In the genomic region with DNA sequence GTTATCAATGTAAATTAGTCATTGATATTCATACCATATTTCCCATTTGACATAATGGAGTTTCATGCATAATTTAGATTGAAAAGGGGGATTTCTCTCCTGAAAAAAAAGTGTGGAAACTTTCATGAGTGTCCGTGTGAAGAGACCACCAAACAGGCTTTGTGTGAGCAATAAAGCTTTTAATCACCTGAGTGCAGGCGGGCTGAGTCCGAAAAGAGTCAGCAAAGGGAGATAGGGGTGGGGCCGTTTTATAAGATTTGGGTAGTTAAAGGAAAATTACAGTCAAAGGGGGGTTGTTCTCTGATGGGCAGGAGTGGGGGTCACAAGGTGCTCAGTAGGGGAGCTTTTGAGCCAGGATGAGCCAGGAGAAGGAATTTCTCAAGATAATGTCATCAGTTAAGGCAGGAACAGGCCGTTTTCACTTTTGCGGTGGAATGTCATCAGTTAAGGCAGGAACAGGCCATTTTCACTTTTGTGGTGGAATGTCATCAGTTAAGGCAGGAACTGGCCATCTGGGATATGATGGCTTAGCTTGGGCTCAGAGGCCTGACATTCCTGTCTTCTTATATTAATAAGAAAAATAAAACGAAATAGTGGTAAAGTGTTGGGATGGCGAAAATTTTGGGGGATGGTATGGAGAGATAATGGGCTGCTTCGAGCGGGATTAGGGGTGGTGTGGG, we compare ENCODE assay signal across 8 cellular contexts. TPM values are rescaled to one million over a fixed set of nuclear protein-coding genes. Genes with fewer than 3 reads are reported as not detected.
DNase-seq lines count a peak whose midpoint lies in the region; ATAC-seq and TF ChIP-seq lines count a peak whose summit lies in the region.
"Not testable (repeated sequence)": the region's sequence is repeated elsewhere in the genome, so short reads cannot be mapped to it uniquely, and the experiment has no call there.

No MANE protein-coding gene starts in this region.

- not testable (repeated sequence) for H3K79me2 ChIP-seq in Karpas-422 (ENCODE audit: low read length); mammary epithelial cell (ENCODE audit: insufficient read depth, low read length); neural cell (replicated peaks; ENCODE audit: insufficient read depth, low read length)

- H3K27ac Mint-ChIP-seq in CD8-positive, alpha-beta memory T cell; T-cell; activated T-cell treated with anti-CD3 and anti-CD28 coated beads, Interleukin-2, amount 50 U/mL, for 24 hours: not testable (repeated sequence)

- H2AFZ ChIP-seq in Karpas-422 (ENCODE audit: low read length); mammary epithelial cell (ENCODE audit: low read depth, low read length); neural cell (ENCODE audit: low read depth, low read length): not testable (repeated sequence)

- peak overlapping the region; percentile 88 for H3K27ac ChIP-seq in CD8-positive, alpha-beta memory T cell (ENCODE audit: low read depth, low read length)
- H3K27ac ChIP-seq in Karpas-422 (ENCODE audit: low read length) (peak overlapping the region; percentile 80), iPS-18a (ENCODE audit: low read length) (peak overlapping the region; percentile 88), transverse colon (peak overlapping the region in 3 of 4 donors; percentile 15 to 55 (median 24))
- H3K27ac ChIP-seq in mammary epithelial cell (ENCODE audit: insufficient read depth, low read depth, low read length); neural cell (ENCODE audit: low read length): not testable (repeated sequence)

- not testable (repeated sequence) for ATAC-seq in T-cell (replicated peaks in 1 of 4)

- peak overlapping the region; percentile 57 for H3K9ac ChIP-seq in Karpas-422 (ENCODE audit: low read length)
- H3K9ac ChIP-seq in mammary epithelial cell (ENCODE audit: insufficient read depth, low read length); neural cell (ENCODE audit: low read length): not testable (repeated sequence)
- H3K9ac ChIP-seq in iPS-18a (ENCODE audit: low read length): peak overlapping the region; percentile 61

- not testable (repeated sequence) for H3K9me3 Mint-ChIP-seq in CD8-positive, alpha-beta memory T cell; T-cell; activated T-cell treated with anti-CD3 and anti-CD28 coated beads, Interleukin-2, amount 50 U/mL, for 24 hours

- TF ChIP-seq POLR2A in transverse colon (IDR thresholded peaks at IDR 0.05): not testable (repeated sequence)

- not testable (repeated sequence) for H3K4me3 ChIP-seq in CD8-positive, alpha-beta memory T cell (ENCODE audit: low read length); mammary epithelial cell (replicated peaks in 1 of 3; ENCODE audit: insufficient read depth in 1 of 3, low read depth in 2 of 3, low read length in 3 of 3); transverse colon
- H3K4me3 ChIP-seq in Karpas-422 (ENCODE audit: low read length) (peak overlapping the region; percentile 56; the same call in 1 of the 2 replicates), iPS-18a (ENCODE audit: low read length) (peak overlapping the region; percentile 46), neural cell (ENCODE audit: low read length) (peak overlapping the region; percentile 54)

- in situ Hi-C loops in mammary epithelial cell (cut with MboI; ENCODE audit: low sequenced_read_pairs in 2 of 2): not testable (repeated sequence)
- in situ Hi-C loops in transverse colon (cut with MboI; ENCODE audit: low pct_ligation_motif_present in 1 of 4, low pct_unique_long_range_greater_than_20kb in 1 of 4, low sequenced_read_pairs in 3 of 4): loop anchor here in 3 of 4 donors (10.0 to 25.0 kb wide), 2 partner anchors 166 to 274 kb away; no protein-coding TSS in a partner anchor

- not testable (repeated sequence) for H3F3A ChIP-seq in neural cell (ENCODE audit: insufficient read depth, low read length, poor library complexity, severe bottlenecking)

- not testable (repeated sequence) for H4K20me1 ChIP-seq in Karpas-422 (ENCODE audit: insufficient read depth, low read depth, low read length); mammary epithelial cell (ENCODE audit: insufficient read depth, low read length); neural cell (ENCODE audit: insufficient read depth)

- H3K4me1 ChIP-seq in CD8-positive, alpha-beta memory T cell (ENCODE audit: insufficient read depth, low read length): peaks cover 75% of the 10 kb centered on the region
- H3K4me1 ChIP-seq in Karpas-422 (ENCODE audit: low read length): peaks cover 42% of the 10 kb centered on the region
- peaks cover 35% of the 10 kb centered on the region for H3K4me1 ChIP-seq in mammary epithelial cell (ENCODE audit: insufficient read depth, low read length)
- H3K4me1 ChIP-seq in iPS-18a (ENCODE audit: control insufficient read depth, low read depth, low read length): peaks cover 32% of the 10 kb centered on the region
- not testable (repeated sequence) for H3K4me1 ChIP-seq in transverse colon

- H3K9me3 ChIP-seq in CD8-positive, alpha-beta memory T cell (ENCODE audit: low read length); Karpas-422 (ENCODE audit: low read length); mammary epithelial cell (replicated peaks; ENCODE audit: insufficient read depth, low read length); iPS-18a (ENCODE audit: control insufficient read depth, low read depth, low read length); neural cell (ENCODE audit: low read length); transverse colon: not testable (repeated sequence)

- not testable (repeated sequence) for TF ChIP-seq RAD21 in neural cell (conservative IDR thresholded peaks at IDR 0.05)

- H3K27me3 Mint-ChIP-seq in CD8-positive, alpha-beta memory T cell; T-cell; activated T-cell treated with anti-CD3 and anti-CD28 coated beads, Interleukin-2, amount 50 U/mL, for 24 hours: not testable (repeated sequence)

- dilution Hi-C loops in mammary epithelial cell (cut with HindIII; ENCODE audit: low sequenced_read_pairs): not testable (repeated sequence)

- WGBS in mammary epithelial cell (ENCODE audit: low coverage, missing lambda C conversion rate): 85% methylated on average over 10 of the region's 10 CpGs
- WGBS in transverse colon (ENCODE audit: low coverage in 1 of 2), 2 donors: 78 to 89% methylated on average over 8 to 10 of the region's 10 CpGs

- peaks cover 27 to 37% (median 27%) of the 10 kb centered on the region in 3 donors for H3K4me1 Mint-ChIP-seq in CD8-positive, alpha-beta memory T cell
- peaks cover 36 to 41% (median 38%) of the 10 kb centered on the region in 3 donors for H3K4me1 Mint-ChIP-seq in T-cell
- H3K4me1 Mint-ChIP-seq in activated T-cell treated with anti-CD3 and anti-CD28 coated beads, Interleukin-2, amount 50 U/mL, for 24 hours (ENCODE audit: low read depth): peaks cover 26% of the 10 kb centered on the region

- H3K27me3 ChIP-seq in CD8-positive, alpha-beta memory T cell (ENCODE audit: insufficient read depth, low read length, poor library complexity, severe bottlenecking); Karpas-422 (ENCODE audit: low read length); mammary epithelial cell (ENCODE audit: insufficient read depth, low read length); iPS-18a (ENCODE audit: control insufficient read depth, insufficient read depth, low read length); neural cell (ENCODE audit: insufficient read depth, low read depth, low read length); transverse colon: not testable (repeated sequence)

- TF ChIP-seq EP300 in neural cell (conservative IDR thresholded peaks at IDR 0.05; ENCODE audit: poor library complexity, severe bottlenecking); transverse colon (IDR thresholded peaks at IDR 0.05; ENCODE audit: low read depth): not testable (repeated sequence)

- BruUV-seq in mammary epithelial cell (replicated peaks; lab: Mats Ljungman, UMichigan): not testable (repeated sequence)

- CTCF ChIA-PET in CD8-positive, alpha-beta memory T cell (lab: Charles Lee): interaction anchor here (1.1 to 4.0 kb wide), 10 partner anchors 10 to 86 kb away, joined by 3 to 19 read pairs (median 4); partner anchors contain the start of gene CMTM7
- CTCF ChIA-PET in T-cell (lab: Charles Lee): interaction anchor here in 1 of 2 donors (1.3 to 1.6 kb wide), 2 partner anchors 32 to 46 kb away, joined by 4 to 7 read pairs; no protein-coding TSS in a partner anchor
- CTCF ChIA-PET in mammary epithelial cell (lab: Charles Lee; ENCODE audit: low non-redundant PET): interaction anchor here (0.7 kb wide), 1 partner anchor 750 kb away, joined by 10 read pairs; no protein-coding TSS in a partner anchor

- H3K4me2 ChIP-seq in Karpas-422 (ENCODE audit: low read depth, low read length, poor library complexity, severe bottlenecking): peak overlapping the region; percentile 72
- H3K4me2 ChIP-seq in mammary epithelial cell (ENCODE audit: insufficient read depth, low read depth, low read length): peak overlapping the region; percentile 48
- peak overlapping the region; percentile 58 for H3K4me2 ChIP-seq in neural cell (ENCODE audit: low read length)

- H3K36me3 Mint-ChIP-seq in CD8-positive, alpha-beta memory T cell: peaks cover 2 to 13% (median 6%) of the 10 kb centered on the region in 3 donors
- H3K36me3 Mint-ChIP-seq in T-cell: peaks cover 19% of the 10 kb centered on the region
- peaks cover 23% of the 10 kb centered on the region for H3K36me3 Mint-ChIP-seq in activated T-cell treated with anti-CD3 and anti-CD28 coated beads, Interleukin-2, amount 50 U/mL, for 24 hours (ENCODE audit: low read depth)

- not testable (repeated sequence) for TF ChIP-seq CTCF in mammary epithelial cell (conservative IDR thresholded peaks at IDR 0.05 in 1 of 2, IDR thresholded peaks at IDR 0.05 in 1 of 2; ENCODE audit: extremely low read depth in 1 of 2, insufficient read depth in 1 of 2, low read depth in 1 of 2, low read length in 2 of 2); neural cell (IDR thresholded peaks at IDR 0.05; ENCODE audit: poor library complexity, severe bottlenecking); transverse colon (IDR thresholded peaks at IDR 0.05)

- not testable (repeated sequence) for H3K36me3 ChIP-seq in CD8-positive, alpha-beta memory T cell (ENCODE audit: insufficient read depth, low read length); Karpas-422 (ENCODE audit: insufficient read depth, low read length); iPS-18a (ENCODE audit: control insufficient read depth, low read depth, low read length); neural cell (ENCODE audit: insufficient read depth, low read length); transverse colon
- peaks cover 10% of the 10 kb centered on the region for H3K36me3 ChIP-seq in mammary epithelial cell (ENCODE audit: insufficient read depth, low read length)

- peak overlapping the region in 4 of 7 donors; percentile 81 to 88 (median 88) for H3K4me3 Mint-ChIP-seq in CD8-positive, alpha-beta memory T cell
- H3K4me3 Mint-ChIP-seq in T-cell: peak overlapping the region in 2 of 3 donors; percentile 73 to 74
- peak overlapping the region; percentile 67 for H3K4me3 Mint-ChIP-seq in activated T-cell treated with anti-CD3 and anti-CD28 coated beads, Interleukin-2, amount 50 U/mL, for 24 hours

- POLR2A ChIA-PET in CD8-positive, alpha-beta memory T cell (lab: Charles Lee): interaction anchor here (0.5 to 7.4 kb wide), 7 partner anchors 22 to 71 kb away, joined by 4 to 40 read pairs (median 7); partner anchors contain the start of gene CMTM7
- POLR2A ChIA-PET in T-cell (lab: Charles Lee): interaction anchor here in 1 of 2 donors (1.5 kb wide), 1 partner anchor 22 kb away, joined by 4 read pairs; no protein-coding TSS in a partner anchor

- intact Hi-C loops in mammary epithelial cell (cut with micrococcal nuclease): not testable (repeated sequence)
- intact Hi-C loops in transverse colon (cut with DNase I; ENCODE audit: low total_unique reads): loop anchor here (10.0 kb wide), 1 partner anchor 166 kb away; no protein-coding TSS in a partner anchor

- H3K9me2 ChIP-seq in Karpas-422 (replicated peaks; ENCODE audit: insufficient read depth, low read length); neural cell (ENCODE audit: insufficient read depth, low read length): not testable (repeated sequence)

- DNase-seq in CD8-positive, alpha-beta memory T cell; Karpas-422; T-cell; activated T-cell treated with anti-CD3 and anti-CD28 coated beads, Interleukin-2, amount 50 U/mL, for 24 hours; mammary epithelial cell; transverse colon: not testable (repeated sequence)

RNA-seq across cellular contexts. Expression of gene CMTM6, which starts 41.7 kb away (rescaled TPM):
- 10 to 100 TPM; 91.8 to 96.2 TPM for total RNA-seq in CD8-positive, alpha-beta memory T cell
- polyA plus RNA-seq in CD8-positive, alpha-beta memory T cell: 58.1 TPM
- total RNA-seq in Karpas-422 (2014; rRNA removed; shearing (Covaris generic); ENCODE audit: low replicate concordance): 73.4 and 171 TPM in 2 replicates
- total RNA-seq in T-cell: 10 to 100 TPM; 34.8 to 47.6 (median 40.4) TPM
- total RNA-seq in mammary epithelial cell: 100 to 1,000 TPM in 1 of 2 donors, 10 to 100 TPM in 1; 70.0 to 174 TPM
- 43.6 TPM for polyA plus RNA-seq in mammary epithelial cell
- polyA minus RNA-seq in mammary epithelial cell: 44.9 TPM
- 10.1 and 12.8 TPM in 2 replicates for polyA plus RNA-seq in neural cell
- polyA minus RNA-seq in neural cell: 12.7 and 15.5 TPM in 2 replicates
- total RNA-seq in transverse colon: 10 to 100 TPM; 13.8 to 68.9 (median 43.6) TPM
